8 cellular contexts compared by ENCODE assay signal in the genomic region with DNA sequence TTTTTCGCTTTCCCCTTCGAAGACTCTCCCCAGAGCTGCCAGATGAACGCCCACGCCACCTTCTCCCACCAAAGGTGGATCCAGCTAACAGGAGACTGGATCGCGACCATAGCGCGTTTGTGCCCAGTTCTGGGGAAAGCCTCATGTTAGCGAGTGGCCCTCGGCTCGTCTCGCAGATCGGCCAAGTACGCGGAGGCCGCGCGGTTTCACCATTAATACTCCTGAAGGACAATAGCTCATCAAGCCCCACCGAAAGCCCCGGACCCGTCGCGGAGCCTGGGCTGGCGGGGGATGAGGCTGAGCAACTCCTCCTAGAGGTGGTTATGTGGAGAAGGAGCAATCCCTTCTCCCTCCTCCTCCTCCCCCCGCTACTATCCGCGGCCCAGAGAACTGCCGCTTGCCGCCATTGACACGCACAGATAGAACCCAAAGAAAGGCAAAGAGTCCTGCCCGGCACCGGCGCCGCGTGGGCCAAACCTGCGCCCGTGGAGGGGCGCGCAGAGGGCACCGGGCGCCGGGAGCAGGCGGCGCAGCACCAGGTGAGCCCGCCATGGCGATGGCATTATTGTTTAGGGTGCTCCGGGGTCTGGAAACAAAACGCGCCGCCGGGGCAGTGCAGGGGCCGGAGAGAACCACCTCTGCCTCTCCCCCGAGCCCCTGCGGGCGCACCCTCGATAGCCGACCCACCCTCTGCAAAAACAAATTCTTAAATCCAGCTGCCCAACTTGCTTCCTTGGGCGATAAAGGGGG. TPM values are rescaled to one million over a fixed set of nuclear protein-coding genes. Genes with fewer than 3 reads are reported as not detected.
DNase-seq lines count a peak whose midpoint lies in the region; TF ChIP-seq lines count a peak whose summit lies in the region.

MACROH2A2 (plus strand) TSS at position 385 of the 750 bp plus-strand sequence. CDS start 22,813 bp downstream, outside the sequence.

- H3K36me3 Mint-ChIP-seq in type B pancreatic cell, result peaks cover 4% of the 10 kb centered on the region

- peak within 1 kb of the TSS; percentile 52 for H3K27ac ChIP-seq in muscle layer of colon (ENCODE audit: low read depth, low read length)

- peak within 1 kb of the TSS; percentile 40 for H3K9ac ChIP-seq in muscle layer of colon (ENCODE audit: low read length)

- peak within 1 kb of the TSS; percentile 98 for H3K4me3 Mint-ChIP-seq in type B pancreatic cell

- H3K4me3 ChIP-seq in fibroblast of mammary gland (ENCODE audit: control insufficient read depth, low read depth, low read length) (peak within 1 kb of the TSS; percentile 59), muscle layer of colon (ENCODE audit: low read depth in 1 of 2, low read length in 2 of 2) (peak within 1 kb of the TSS; percentile 68 to 91)

- H3K27me3 ChIP-seq in muscle layer of colon (ENCODE audit: control insufficient read depth in 1 of 2, insufficient read depth in 2 of 2, low read length in 2 of 2), result peaks cover 0 to 6% of the 10 kb centered on the region in 2 donors

- peaks cover 8% of the 10 kb centered on the region for H3K27me3 Mint-ChIP-seq in type B pancreatic cell

- no peaks in the 10 kb centered on the region for H3K9me3 ChIP-seq in muscle layer of colon (ENCODE audit: low read length)

- TF ChIP-seq CTCF in fibroblast of mammary gland (conservative IDR thresholded peaks at IDR 0.05; ENCODE audit: control insufficient read depth, insufficient read depth, low read depth, low read length) (peak; percentile 33), type B pancreatic cell (conservative IDR thresholded peaks at IDR 0.05) (peak; percentile 65)

- peak within 1 kb of the TSS; percentile 96 for H3K27ac Mint-ChIP-seq in type B pancreatic cell

- no peaks in the 10 kb centered on the region for H3K9me3 Mint-ChIP-seq in type B pancreatic cell

- DNase-seq in DMS114 treated with DMSO at 0.1 percent for 48 hours (lab: John Stamatoyannopoulos, UW; ENCODE audit: unreplicated experiment) (peak; percentile 63), MV-4-11 (lab: John Stamatoyannopoulos, UW) (peak; percentile 41), fibroblast of mammary gland (ENCODE audit: low read depth) (peak; percentile 57), type B pancreatic cell (ENCODE audit: extremely low spot score, unreplicated experiment) (peak; percentile 90), OCI-M1 (lab: John Stamatoyannopoulos, UW) (no peak), activated gamma-delta T cell treated with Interleukin-2 at 50 U/mL for 16 hours (no peak)
- DNase-seq in activated CD8-positive, alpha-beta memory T cell treated with anti-CD3 and anti-CD28 coated beads, Interleukin-2, amount 50 U/mL, for 48 hours, result peak; percentile 59

- H3K36me3 ChIP-seq in muscle layer of colon (ENCODE audit: insufficient read depth, low read length), result no peaks in the 10 kb centered on the region

- peaks cover 45% of the 10 kb centered on the region for H3K4me1 Mint-ChIP-seq in type B pancreatic cell (ENCODE audit: unreplicated experiment)

- H3K4me1 ChIP-seq in muscle layer of colon (ENCODE audit: insufficient read depth, low read length), result peaks cover 7% of the 10 kb centered on the region

RNA-seq across cellular contexts. Expression of gene MACROH2A2, which starts in this region (rescaled TPM):
- 55.0 and 117 TPM in 2 replicates for total RNA-seq in type B pancreatic cell (ENCODE audit: low replicate concordance)

Comparison
In these comparisons a context has a peak if more than half of its experiments do, and no peak if none do; other contexts are left out.
1. DNase-seq: peak in DMS114 treated with DMSO at 0.1 percent for 48 hours (single experiment), MV-4-11 (single experiment), activated CD8-positive, alpha-beta memory T cell treated with anti-CD3 and anti-CD28 coated beads, Interleukin-2, amount 50 U/mL, for 48 hours (single experiment), fibroblast of mammary gland (single experiment) and type B pancreatic cell (single experiment); none in OCI-M1 (single experiment) and activated gamma-delta T cell treated with Interleukin-2 at 50 U/mL for 16 hours (single experiment).